ENCODE assay signal across 9 cellular contexts in genomic region chr1:90786709-90787108, GRCh38.
"Had no signal": no experiment of that assay in that cellular context is flagged by ENCODE, and none has a peak within 500 bp of the region (broad histone marks: within the 10 kb centered on the region; RNA-seq: fewer than 3 reads in every experiment).

No MANE protein-coding gene starts in this region.

- DNase-seq: IMR-90, KBM-7 had no signal

- H3K9me3 ChIP-seq: HAP-1 had no signal

- H3K4me1 ChIP-seq: HAP-1 had no signal

- H3K4me3 ChIP-seq: GM23338, HAP-1 had no signal

- FAIRE-seq: H1, H54 had no signal

- H3K4me2 ChIP-seq: GM23338, KMS-11 had no signal

- ATAC-seq: GM23338, HCT116 had no signal

- H3K27ac ChIP-seq: HL-60, KMS-11 had no signal

- H3K36me3 ChIP-seq: HAP-1 had no signal

- H3K9ac ChIP-seq: KMS-11 had no signal

- H2AFZ ChIP-seq: GM23338 had no signal
